ENCODE assay signal across 1 cellular context in genomic region chr1:224182866-224183590, GRCh38.
A peak's percentile ranks its signal among the peaks of the same experiment; 100 is the strongest.
TF ChIP-seq lines count a peak whose summit lies in the region.

Gene DEGS1, plus strand, starts transcription at chr1:224183240. Its CDS starts 97 bp downstream, at chr1:224183337.

TF ChIP-seq in K562, 482 proteins besides CTCF, POLR2A, EP300 and RAD21 (continued from another document and continues in another):
- TF ChIP-seq CCAR2 (IDR thresholded peaks at IDR 0.05; ENCODE audit: low read depth, low read length) (no peak), HLTF (IDR thresholded peaks at IDR 0.05) (no peak), BMI1 (IDR thresholded peaks at IDR 0.05; ENCODE audit: low read length) (no peak), YY1 (IDR thresholded peaks at IDR 0.05; ENCODE audit: borderline replicate concordance in 1 of 3, control insufficient read depth in 1 of 3, extremely low read depth in 1 of 3, insufficient read depth in 3 of 3, insufficient read length in 1 of 3, insufficient replicate concordance in 2 of 3, low read depth in 1 of 3, low read length in 2 of 3) (peak in 1 of 3 experiments; percentile 13), RNF2 (IDR thresholded peaks at IDR 0.05) (no peak), CHD4 (IDR thresholded peaks at IDR 0.05; ENCODE audit: insufficient read depth, insufficient replicate concordance, low read depth, low read length, poor library complexity, severe bottlenecking) (no peak), NRF1 (conservative IDR thresholded peaks at IDR 0.05 in 1 of 2, IDR thresholded peaks at IDR 0.05 in 1 of 2) (no peak; a peak in 2 of 4 replicates), ZNF121 (CRISPR knock-in tag; conservative IDR thresholded peaks at IDR 0.05) (no peak), NCOA2 (IDR thresholded peaks at IDR 0.05; ENCODE audit: partially characterized antibody in 2 of 2) (no peak), BRD9 (IDR thresholded peaks at IDR 0.05; ENCODE audit: low read depth, partially characterized antibody) (no peak), STAT6 (CRISPR knock-in tag; IDR thresholded peaks at IDR 0.05) (no peak), NUFIP1 (IDR thresholded peaks at IDR 0.05; ENCODE audit: partially characterized antibody) (no peak), ZNF12 (CRISPR knock-in tag; IDR thresholded peaks at IDR 0.05) (no peak), ZNF830 (CRISPR knock-in tag; IDR thresholded peaks at IDR 0.05) (no peak), ZNF764 (CRISPR knock-in tag; IDR thresholded peaks at IDR 0.05; ENCODE audit: low read depth) (no peak), TSHZ1 (CRISPR knock-in tag; IDR thresholded peaks at IDR 0.05) (no peak), EZH2 (IDR thresholded peaks at IDR 0.05; ENCODE audit: borderline replicate concordance, low read depth, low read length) (no peak), TAF1 (IDR thresholded peaks at IDR 0.05; ENCODE audit: control insufficient read depth, extremely low read depth, insufficient read depth, low read length, severe bottlenecking) (peak; percentile 92), E2F3 (CRISPR knock-in tag; IDR thresholded peaks at IDR 0.05) (no peak; the same call in 1 of the 2 replicates), E4F1 (CRISPR knock-in tag; IDR thresholded peaks at IDR 0.05; ENCODE audit: borderline replicate concordance) (no peak), KAT7 (CRISPR knock-in tag; IDR thresholded peaks at IDR 0.05; ENCODE audit: borderline replicate concordance) (0 out of 2 replicates have a peak, but pooled peaks have one; percentile 71), JUNB (CRISPR knock-in tag; conservative IDR thresholded peaks at IDR 0.05) (no peak), ZNF507 (tag; conservative IDR thresholded peaks at IDR 0.05) (no peak), PPARD (CRISPR knock-in tag; IDR thresholded peaks at IDR 0.05) (no peak)
- TF ChIP-seq, protein P1, sequence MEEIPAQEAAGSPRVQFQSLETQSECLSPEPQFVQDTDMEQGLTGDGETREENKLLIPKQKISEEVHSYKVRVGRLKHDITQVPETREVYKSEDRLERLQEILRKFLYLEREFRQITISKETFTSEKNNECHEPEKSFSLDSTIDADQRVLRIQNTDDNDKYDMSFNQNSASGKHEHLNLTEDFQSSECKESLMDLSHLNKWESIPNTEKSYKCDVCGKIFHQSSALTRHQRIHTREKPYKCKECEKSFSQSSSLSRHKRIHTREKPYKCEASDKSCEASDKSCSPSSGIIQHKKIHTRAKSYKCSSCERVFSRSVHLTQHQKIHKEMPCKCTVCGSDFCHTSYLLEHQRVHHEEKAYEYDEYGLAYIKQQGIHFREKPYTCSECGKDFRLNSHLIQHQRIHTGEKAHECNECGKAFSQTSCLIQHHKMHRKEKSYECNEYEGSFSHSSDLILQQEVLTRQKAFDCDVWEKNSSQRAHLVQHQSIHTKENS (CRISPR knock-in tag; IDR thresholded peaks at IDR 0.05) = no peak
- TF ChIP-seq, protein P2, sequence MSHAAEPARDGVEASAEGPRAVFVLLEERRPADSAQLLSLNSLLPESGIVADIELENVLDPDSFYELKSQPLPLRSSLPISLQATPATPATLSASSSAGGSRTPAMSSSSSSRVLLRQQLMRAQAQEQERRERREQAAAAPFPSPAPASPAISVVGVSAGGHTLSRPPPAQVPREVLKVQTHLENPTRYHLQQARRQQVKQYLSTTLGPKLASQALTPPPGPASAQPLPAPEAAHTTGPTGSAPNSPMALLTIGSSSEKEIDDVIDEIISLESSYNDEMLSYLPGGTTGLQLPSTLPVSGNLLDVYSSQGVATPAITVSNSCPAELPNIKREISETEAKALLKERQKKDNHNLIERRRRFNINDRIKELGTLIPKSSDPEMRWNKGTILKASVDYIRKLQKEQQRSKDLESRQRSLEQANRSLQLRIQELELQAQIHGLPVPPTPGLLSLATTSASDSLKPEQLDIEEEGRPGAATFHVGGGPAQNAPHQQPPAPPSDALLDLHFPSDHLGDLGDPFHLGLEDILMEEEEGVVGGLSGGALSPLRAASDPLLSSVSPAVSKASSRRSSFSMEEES (CRISPR knock-in tag; IDR thresholded peaks at IDR 0.05) = no peak
- TF ChIP-seq, protein P3, sequence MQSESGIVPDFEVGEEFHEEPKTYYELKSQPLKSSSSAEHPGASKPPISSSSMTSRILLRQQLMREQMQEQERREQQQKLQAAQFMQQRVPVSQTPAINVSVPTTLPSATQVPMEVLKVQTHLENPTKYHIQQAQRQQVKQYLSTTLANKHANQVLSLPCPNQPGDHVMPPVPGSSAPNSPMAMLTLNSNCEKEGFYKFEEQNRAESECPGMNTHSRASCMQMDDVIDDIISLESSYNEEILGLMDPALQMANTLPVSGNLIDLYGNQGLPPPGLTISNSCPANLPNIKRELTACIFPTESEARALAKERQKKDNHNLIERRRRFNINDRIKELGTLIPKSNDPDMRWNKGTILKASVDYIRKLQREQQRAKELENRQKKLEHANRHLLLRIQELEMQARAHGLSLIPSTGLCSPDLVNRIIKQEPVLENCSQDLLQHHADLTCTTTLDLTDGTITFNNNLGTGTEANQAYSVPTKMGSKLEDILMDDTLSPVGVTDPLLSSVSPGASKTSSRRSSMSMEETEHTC (IDR thresholded peaks at IDR 0.05) = no peak
- TF ChIP-seq, protein P4, sequence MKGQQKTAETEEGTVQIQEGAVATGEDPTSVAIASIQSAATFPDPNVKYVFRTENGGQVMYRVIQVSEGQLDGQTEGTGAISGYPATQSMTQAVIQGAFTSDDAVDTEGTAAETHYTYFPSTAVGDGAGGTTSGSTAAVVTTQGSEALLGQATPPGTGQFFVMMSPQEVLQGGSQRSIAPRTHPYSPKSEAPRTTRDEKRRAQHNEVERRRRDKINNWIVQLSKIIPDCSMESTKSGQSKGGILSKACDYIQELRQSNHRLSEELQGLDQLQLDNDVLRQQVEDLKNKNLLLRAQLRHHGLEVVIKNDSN (CRISPR knock-in tag; IDR thresholded peaks at IDR 0.05) = no peak
- TF ChIP-seq, protein P5, sequence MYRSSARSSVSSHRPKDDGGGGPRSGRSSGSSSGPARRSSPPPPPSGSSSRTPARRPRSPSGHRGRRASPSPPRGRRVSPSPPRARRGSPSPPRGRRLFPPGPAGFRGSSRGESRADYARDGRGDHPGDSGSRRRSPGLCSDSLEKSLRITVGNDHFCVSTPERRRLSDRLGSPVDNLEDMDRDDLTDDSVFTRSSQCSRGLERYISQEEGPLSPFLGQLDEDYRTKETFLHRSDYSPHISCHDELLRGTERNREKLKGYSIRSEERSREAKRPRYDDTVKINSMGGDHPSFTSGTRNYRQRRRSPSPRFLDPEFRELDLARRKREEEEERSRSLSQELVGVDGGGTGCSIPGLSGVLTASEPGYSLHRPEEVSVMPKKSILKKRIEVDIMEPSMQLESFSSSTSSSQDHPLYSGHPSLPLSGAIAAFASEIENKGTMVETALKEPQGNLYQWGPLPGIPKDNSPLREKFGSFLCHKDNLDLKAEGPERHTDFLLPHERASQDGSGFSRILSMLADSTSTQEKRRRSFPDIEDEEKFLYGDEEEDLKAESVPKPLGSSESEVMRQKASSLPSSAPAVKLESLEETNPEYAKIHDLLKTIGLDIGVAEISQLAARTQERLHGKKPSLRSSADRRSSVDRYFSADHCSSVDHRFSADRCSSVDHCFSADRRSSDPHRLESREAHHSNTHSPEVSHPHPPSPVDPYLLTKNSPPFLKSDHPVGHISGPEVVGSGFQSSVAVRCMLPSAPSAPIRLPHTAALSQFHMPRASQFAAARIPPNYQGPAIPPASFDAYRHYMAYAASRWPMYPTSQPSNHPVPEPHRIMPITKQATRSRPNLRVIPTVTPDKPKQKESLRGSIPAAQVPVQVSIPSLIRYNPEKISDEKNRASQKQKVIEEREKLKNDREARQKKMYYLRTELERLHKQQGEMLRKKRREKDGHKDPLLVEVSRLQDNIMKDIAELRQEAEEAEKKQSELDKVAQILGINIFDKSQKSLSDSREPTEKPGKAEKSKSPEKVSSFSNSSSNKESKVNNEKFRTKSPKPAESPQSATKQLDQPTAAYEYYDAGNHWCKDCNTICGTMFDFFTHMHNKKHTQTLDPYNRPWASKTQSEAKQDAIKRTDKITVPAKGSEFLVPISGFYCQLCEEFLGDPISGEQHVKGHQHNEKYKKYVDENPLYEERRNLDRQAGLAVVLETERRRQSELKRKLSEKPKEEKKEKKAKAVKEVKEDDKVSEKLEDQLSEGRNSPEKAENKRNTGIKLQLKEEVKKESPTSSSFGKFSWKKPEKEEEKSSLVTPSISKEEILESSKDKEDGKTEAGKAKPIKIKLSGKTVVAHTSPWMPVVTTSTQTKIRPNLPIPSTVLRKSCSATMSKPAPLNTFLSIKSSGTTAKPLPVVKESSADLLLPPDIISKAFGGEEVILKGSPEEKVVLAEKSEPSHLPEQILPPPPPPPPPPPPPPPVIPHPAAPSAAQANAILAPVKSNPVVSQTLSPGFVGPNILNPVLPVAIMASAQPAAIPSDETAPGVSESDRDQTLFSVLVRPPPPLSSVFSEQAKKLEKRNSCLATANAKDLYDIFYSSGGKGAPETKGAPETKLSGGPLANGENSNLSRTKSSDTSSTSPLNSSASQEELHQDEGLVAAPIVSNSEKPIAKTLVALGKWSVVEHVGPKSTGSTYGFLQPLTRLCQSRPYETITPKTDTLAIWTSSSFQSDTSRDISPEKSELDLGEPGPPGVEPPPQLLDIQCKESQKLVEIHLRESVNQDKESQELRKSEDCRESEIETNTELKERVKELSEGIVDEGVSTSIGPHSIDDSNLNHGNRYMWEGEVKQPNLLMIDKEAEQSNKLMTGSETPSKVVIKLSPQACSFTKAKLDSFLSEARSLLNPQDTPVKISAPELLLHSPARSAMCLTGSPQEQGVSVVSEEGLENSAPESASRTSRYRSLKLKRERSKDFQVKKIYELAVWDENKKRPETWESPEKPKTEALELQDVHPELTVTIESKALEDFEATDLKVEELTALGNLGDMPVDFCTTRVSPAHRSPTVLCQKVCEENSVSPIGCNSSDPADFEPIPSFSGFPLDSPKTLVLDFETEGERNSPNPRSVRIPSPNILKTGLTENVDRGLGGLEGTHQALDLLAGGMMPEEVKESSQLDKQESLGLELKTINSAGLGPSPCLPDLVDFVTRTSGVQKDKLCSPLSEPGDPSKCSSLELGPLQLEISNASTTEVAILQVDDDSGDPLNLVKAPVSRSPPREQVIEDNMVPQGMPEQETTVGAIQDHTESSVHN (IDR thresholded peaks at IDR 0.05; ENCODE audit: borderline replicate concordance in 1 of 2, low read depth in 1 of 2) = no peak
- TF ChIP-seq, protein P6, sequence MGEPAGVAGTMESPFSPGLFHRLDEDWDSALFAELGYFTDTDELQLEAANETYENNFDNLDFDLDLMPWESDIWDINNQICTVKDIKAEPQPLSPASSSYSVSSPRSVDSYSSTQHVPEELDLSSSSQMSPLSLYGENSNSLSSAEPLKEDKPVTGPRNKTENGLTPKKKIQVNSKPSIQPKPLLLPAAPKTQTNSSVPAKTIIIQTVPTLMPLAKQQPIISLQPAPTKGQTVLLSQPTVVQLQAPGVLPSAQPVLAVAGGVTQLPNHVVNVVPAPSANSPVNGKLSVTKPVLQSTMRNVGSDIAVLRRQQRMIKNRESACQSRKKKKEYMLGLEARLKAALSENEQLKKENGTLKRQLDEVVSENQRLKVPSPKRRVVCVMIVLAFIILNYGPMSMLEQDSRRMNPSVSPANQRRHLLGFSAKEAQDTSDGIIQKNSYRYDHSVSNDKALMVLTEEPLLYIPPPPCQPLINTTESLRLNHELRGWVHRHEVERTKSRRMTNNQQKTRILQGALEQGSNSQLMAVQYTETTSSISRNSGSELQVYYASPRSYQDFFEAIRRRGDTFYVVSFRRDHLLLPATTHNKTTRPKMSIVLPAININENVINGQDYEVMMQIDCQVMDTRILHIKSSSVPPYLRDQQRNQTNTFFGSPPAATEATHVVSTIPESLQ (CRISPR knock-in tag; IDR thresholded peaks at IDR 0.05) = no peak; the same call in 1 of the 2 replicates
